Comparison of ENCODE assay signal across 8 cellular contexts in genomic region chr17:44197980-44198720, GRCh38. TPM values are rescaled to one million over a fixed set of nuclear protein-coding genes. Genes with fewer than 3 reads are reported as not detected.
DNase-seq lines count a peak whose midpoint lies in the region; ATAC-seq and TF ChIP-seq lines count a peak whose summit lies in the region.

No MANE protein-coding gene starts in this region.

- peaks cover 40% of the 10 kb centered on the region for H3F3A ChIP-seq in MM.1S (ENCODE audit: insufficient read depth, low read length)

- H3K27me3 ChIP-seq in MM.1S (replicated peaks; ENCODE audit: insufficient read depth, low read length): no peaks in the 10 kb centered on the region

- H3K36me3 ChIP-seq in MM.1S (replicated peaks; ENCODE audit: insufficient read depth, low read length): no peaks in the 10 kb centered on the region; the same call in 1 of the 2 replicates

- H3K79me2 ChIP-seq in MM.1S (ENCODE audit: low read length): peaks cover 45% of the 10 kb centered on the region

- H2AFZ ChIP-seq in MM.1S (ENCODE audit: low read length): 0 out of 2 replicates have a peak overlapping the region, but pooled peaks have one; percentile 22

- POLR2A ChIA-PET in activated CD8-positive, alpha-beta T cell treated with anti-CD3 and anti-CD28 coated beads, Interleukin-2, amount 10 ng/mL, durations not matched to agents 7 days and 5 days (lab: Charles Lee): interaction anchor here (0.6 to 3.6 kb wide), 18 partner anchors 9 to 148 kb away, joined by 3 to 22 read pairs (median 4); partner anchors contain the start of genes HDAC5, TMUB2 and UBTF

- peak; percentile 85 for DNase-seq in GM12865 (ENCODE audit: low read depth)
- peak; percentile 64 for DNase-seq in MM.1S
- peak; percentile 83 for DNase-seq in activated CD8-positive, alpha-beta T cell treated with anti-CD3 and anti-CD28 coated beads, Interleukin-2, amount 10 ng/mL, durations not matched to agents 7 days and 5 days
- peak; percentile 53 for DNase-seq in fibroblast of pulmonary artery (ENCODE audit: low read depth)
- DNase-seq in progenitor cell of endocrine pancreas (ENCODE audit: low spot score, unreplicated experiment): no peak
- DNase-seq in NCI-H146 treated with DMSO at 0.1 percent for 48 hours (lab: John Stamatoyannopoulos, UW; ENCODE audit: unreplicated experiment): no peak

- no peaks in the 10 kb centered on the region for H3K9me3 Mint-ChIP-seq in activated CD8-positive, alpha-beta T cell treated with anti-CD3 and anti-CD28 coated beads, Interleukin-2, amount 10 ng/mL, durations not matched to agents 7 days and 5 days (ENCODE audit: insufficient read depth)
- H3K9me3 Mint-ChIP-seq in progenitor cell of endocrine pancreas (ENCODE audit: low read depth): no peaks in the 10 kb centered on the region

- peak overlapping the region; percentile 95 for H3K27ac Mint-ChIP-seq in activated CD8-positive, alpha-beta T cell treated with anti-CD3 and anti-CD28 coated beads, Interleukin-2, amount 10 ng/mL, durations not matched to agents 7 days and 5 days
- H3K27ac Mint-ChIP-seq in progenitor cell of endocrine pancreas: peak overlapping the region; percentile 89

- H3K9ac ChIP-seq in MM.1S (ENCODE audit: low read length): peak overlapping the region; percentile 82

- H3K4me3 ChIP-seq in GM12865 (ENCODE audit: low read depth, low read length) (peak overlapping the region; percentile 94), MM.1S (ENCODE audit: low read length) (peak overlapping the region; percentile 86), fibroblast of pulmonary artery (replicated peaks; ENCODE audit: low read depth, low read length) (peak overlapping the region; percentile 82)

- TF ChIP-seq CTCF in GM12865 (IDR thresholded peaks at IDR 0.05; ENCODE audit: insufficient read depth, low read depth, low read length, missing control alignments) (peak; percentile 0), MM.1S (IDR thresholded peaks at IDR 0.05; ENCODE audit: low read length) (peak; percentile 36), fibroblast of pulmonary artery (IDR thresholded peaks at IDR 0.05; ENCODE audit: low read length, missing control alignments) (no peak), progenitor cell of endocrine pancreas (IDR thresholded peaks at IDR 0.05; ENCODE audit: unreplicated experiment) (no peak)

- peak; percentile 27 for ATAC-seq in activated CD8-positive, alpha-beta T cell treated with anti-CD3 and anti-CD28 coated beads, Interleukin-2, amount 10 ng/mL, durations not matched to agents 7 days and 5 days
- ATAC-seq in HG02588 (IDR thresholded peaks at IDR 0.05; ENCODE audit: unreplicated experiment): no peak
- ATAC-seq in HG02884 (IDR thresholded peaks at IDR 0.05; ENCODE audit: unreplicated experiment): no peak

- CTCF ChIA-PET in activated CD8-positive, alpha-beta T cell treated with anti-CD3 and anti-CD28 coated beads, Interleukin-2, amount 10 ng/mL, durations not matched to agents 7 days and 5 days (lab: Charles Lee): interaction anchor here (0.8 to 3.3 kb wide), 11 partner anchors 12 to 325 kb away, joined by 3 to 20 read pairs (median 4); partner anchors contain the start of genes GRN and TMUB2

- no peaks in the 10 kb centered on the region for H3K9me3 ChIP-seq in MM.1S (replicated peaks; ENCODE audit: insufficient read depth, low read length)

- peaks cover 12% of the 10 kb centered on the region for H3K4me1 ChIP-seq in MM.1S (ENCODE audit: low read length)

- peaks cover 33% of the 10 kb centered on the region for H3K4me1 Mint-ChIP-seq in activated CD8-positive, alpha-beta T cell treated with anti-CD3 and anti-CD28 coated beads, Interleukin-2, amount 10 ng/mL, durations not matched to agents 7 days and 5 days (ENCODE audit: low read depth)
- H3K4me1 Mint-ChIP-seq in progenitor cell of endocrine pancreas (ENCODE audit: low read depth): peaks cover 19% of the 10 kb centered on the region

- no peaks in the 10 kb centered on the region for H3K27me3 Mint-ChIP-seq in activated CD8-positive, alpha-beta T cell treated with anti-CD3 and anti-CD28 coated beads, Interleukin-2, amount 10 ng/mL, durations not matched to agents 7 days and 5 days (ENCODE audit: low read depth)
- H3K27me3 Mint-ChIP-seq in progenitor cell of endocrine pancreas: no peaks in the 10 kb centered on the region

- H4K20me1 ChIP-seq in MM.1S (ENCODE audit: insufficient read depth, low read length): no peaks in the 10 kb centered on the region

- H3K9me2 ChIP-seq in MM.1S (replicated peaks; ENCODE audit: insufficient read depth, low read length): no peaks in the 10 kb centered on the region

- H3K27ac ChIP-seq in MM.1S (ENCODE audit: low read length): peak overlapping the region; percentile 72

- peak overlapping the region; percentile 89 for H3K4me2 ChIP-seq in MM.1S (ENCODE audit: low read depth, low read length)

- peaks cover 47% of the 10 kb centered on the region for H3K36me3 Mint-ChIP-seq in activated CD8-positive, alpha-beta T cell treated with anti-CD3 and anti-CD28 coated beads, Interleukin-2, amount 10 ng/mL, durations not matched to agents 7 days and 5 days (ENCODE audit: low read depth)
- H3K36me3 Mint-ChIP-seq in progenitor cell of endocrine pancreas (ENCODE audit: insufficient read depth): peaks cover 12% of the 10 kb centered on the region

- peak overlapping the region; percentile 88 for H3K4me3 Mint-ChIP-seq in activated CD8-positive, alpha-beta T cell treated with anti-CD3 and anti-CD28 coated beads, Interleukin-2, amount 10 ng/mL, durations not matched to agents 7 days and 5 days
- peak overlapping the region; percentile 78 for H3K4me3 Mint-ChIP-seq in progenitor cell of endocrine pancreas (ENCODE audit: low read depth)

RNA-seq across cellular contexts. Expression of gene ATXN7L3, which starts 1.5 kb away (rescaled TPM):
- 100 to 1,000 TPM; 116 to 120 TPM for total RNA-seq in activated CD8-positive, alpha-beta T cell treated with anti-CD3 and anti-CD28 coated beads, Interleukin-2, amount 10 ng/mL, durations not matched to agents 7 days and 5 days
- total RNA-seq in progenitor cell of endocrine pancreas: 117 and 135 TPM in 2 replicates

RNA-seq across cellular contexts. Expression of gene TMUB2, which starts 11.4 kb away (rescaled TPM):
- 10 to 100 TPM; 26.7 to 27.9 TPM for total RNA-seq in activated CD8-positive, alpha-beta T cell treated with anti-CD3 and anti-CD28 coated beads, Interleukin-2, amount 10 ng/mL, durations not matched to agents 7 days and 5 days
- total RNA-seq in progenitor cell of endocrine pancreas: 48.5 and 50.3 TPM in 2 replicates

RNA-seq across cellular contexts. Expression of gene UBTF, which starts 21.3 kb away (rescaled TPM):
- total RNA-seq in activated CD8-positive, alpha-beta T cell treated with anti-CD3 and anti-CD28 coated beads, Interleukin-2, amount 10 ng/mL, durations not matched to agents 7 days and 5 days: 100 to 1,000 TPM; 165 to 182 TPM
- total RNA-seq in progenitor cell of endocrine pancreas: 94.2 and 100 TPM in 2 replicates

RNA-seq across cellular contexts. Expression of gene ASB16, which starts 27.6 kb away (rescaled TPM):
- total RNA-seq in activated CD8-positive, alpha-beta T cell treated with anti-CD3 and anti-CD28 coated beads, Interleukin-2, amount 10 ng/mL, durations not matched to agents 7 days and 5 days: under 1 TPM; 0.26 to 0.42 TPM
- total RNA-seq in progenitor cell of endocrine pancreas: 0.49 and 0.89 TPM in 2 replicates

RNA-seq across cellular contexts. Expression of gene HROB, which starts 56.4 kb away (rescaled TPM):
- total RNA-seq in activated CD8-positive, alpha-beta T cell treated with anti-CD3 and anti-CD28 coated beads, Interleukin-2, amount 10 ng/mL, durations not matched to agents 7 days and 5 days: 10 to 100 TPM; 16.4 to 18.0 TPM
- total RNA-seq in progenitor cell of endocrine pancreas: 10.1 and 12.8 TPM in 2 replicates

Comparison
In these comparisons a context has a peak if more than half of its experiments do, and no peak if none do; other contexts are left out.
1. DNase-seq: peak in GM12865 (single experiment), MM.1S (single experiment), activated CD8-positive, alpha-beta T cell treated with anti-CD3 and anti-CD28 coated beads, Interleukin-2, amount 10 ng/mL, durations not matched to agents 7 days and 5 days (single experiment) and fibroblast of pulmonary artery (single experiment); none in progenitor cell of endocrine pancreas (single experiment) and NCI-H146 treated with DMSO at 0.1 percent for 48 hours (single experiment).
2. CTCF ChIP-seq: peak in GM12865 (single experiment) and MM.1S (single experiment); none in fibroblast of pulmonary artery (single experiment) and progenitor cell of endocrine pancreas (single experiment).
3. Peak in every context shown above with its lines, with median percentiles within 50 percentile points of each other: H3K4me3 ChIP-seq.